8 cellular contexts compared by ENCODE assay signal in genomic region chr2:171574149-171574795, GRCh38. TPM values are rescaled to one million over a fixed set of nuclear protein-coding genes. Genes with fewer than 3 reads are reported as not detected.
DNase-seq lines count a peak whose midpoint lies in the region; ATAC-seq lines count a peak whose summit lies in the region.

No MANE protein-coding gene starts in this region.

- H3K4me3 Mint-ChIP-seq in central memory CD8-positive, alpha-beta T cell: no peak overlapping the region

- H3K9me3 Mint-ChIP-seq in central memory CD8-positive, alpha-beta T cell: no peaks in the 10 kb centered on the region

- no peaks in the 10 kb centered on the region for H3K27me3 Mint-ChIP-seq in central memory CD8-positive, alpha-beta T cell

- peak; percentile 92 for ATAC-seq in GM18498 (IDR thresholded peaks at IDR 0.05; ENCODE audit: unreplicated experiment)
- peak; percentile 93 for ATAC-seq in HG02981 (IDR thresholded peaks at IDR 0.05; ENCODE audit: unreplicated experiment)
- peak; percentile 82 for ATAC-seq in central memory CD8-positive, alpha-beta T cell (replicated peaks; ENCODE audit: extremely low read depth, poor library complexity, severe bottlenecking)
- peak; percentile 100 for ATAC-seq in left lobe of liver

- no peaks in the 10 kb centered on the region for H3K36me3 Mint-ChIP-seq in central memory CD8-positive, alpha-beta T cell (ENCODE audit: insufficient read depth)

- DNase-seq in 8988T (peak; percentile 79), NCI-H2196 (lab: John Stamatoyannopoulos, UW; ENCODE audit: unreplicated experiment) (peak; percentile 74), left lobe of liver (ENCODE audit: low spot score) (peak; percentile 76)
- DNase-seq in activated CD4-positive, CD25-positive, alpha-beta regulatory T cell treated with anti-CD3 and anti-CD28 coated beads, Interleukin-2, amount 50 U/mL, for 72 hours: peak; percentile 90
- peak; percentile 71 to 74 for DNase-seq in central memory CD8-positive, alpha-beta T cell (ENCODE audit: low spot score in 2 of 2)
- peak; percentile 85 for DNase-seq in stimulated activated CD4-positive, alpha-beta T cell treated with anti-CD3 and anti-CD28 coated beads, Interleukin-4, amount 100 ng/mL, for 24 hours

- H3K27ac Mint-ChIP-seq in central memory CD8-positive, alpha-beta T cell (ENCODE audit: low read depth): no peak overlapping the region

- H3K4me1 Mint-ChIP-seq in central memory CD8-positive, alpha-beta T cell: no peaks in the 10 kb centered on the region

RNA-seq across cellular contexts. Expression of gene CYBRD1, which starts 52.0 kb away (rescaled TPM):
- 12.5 TPM for total RNA-seq in left lobe of liver

Comparison
In these comparisons a context has a peak if more than half of its experiments do, and no peak if none do; other contexts are left out.
1. Peak in every context shown above with its lines: DNase-seq and ATAC-seq.